In genomic region chr4:59161249-59161648, GRCh38 we compare ENCODE assay signal across 1 cellular context.
TF ChIP-seq lines count a peak whose summit lies in the region.

No MANE protein-coding gene starts in this region.

TF ChIP-seq in GM23338, 12 proteins besides CTCF, POLR2A, EP300 and RAD21:
- TF ChIP-seq ZNF462 (CRISPR knock-in tag; IDR thresholded peaks at IDR 0.05) (no peak), ZNF331 (CRISPR knock-in tag; IDR thresholded peaks at IDR 0.05; ENCODE audit: low read depth) (no peak), POLR2AphosphoS5 (IDR thresholded peaks at IDR 0.05; ENCODE audit: low read depth) (no peak), EZH2phosphoT487 (IDR thresholded peaks at IDR 0.05; ENCODE audit: unreplicated experiment) (no peak), EZH2 (IDR thresholded peaks at IDR 0.05; ENCODE audit: low read depth, unreplicated experiment) (no peak), CREB1 (CRISPR knock-in tag; IDR thresholded peaks at IDR 0.05; ENCODE audit: low read depth) (no peak), ZNF114 (CRISPR knock-in tag; IDR thresholded peaks at IDR 0.05) (no peak), JUNB (IDR thresholded peaks at IDR 0.05; ENCODE audit: unreplicated experiment) (no peak)
- TF ChIP-seq, protein P1, sequence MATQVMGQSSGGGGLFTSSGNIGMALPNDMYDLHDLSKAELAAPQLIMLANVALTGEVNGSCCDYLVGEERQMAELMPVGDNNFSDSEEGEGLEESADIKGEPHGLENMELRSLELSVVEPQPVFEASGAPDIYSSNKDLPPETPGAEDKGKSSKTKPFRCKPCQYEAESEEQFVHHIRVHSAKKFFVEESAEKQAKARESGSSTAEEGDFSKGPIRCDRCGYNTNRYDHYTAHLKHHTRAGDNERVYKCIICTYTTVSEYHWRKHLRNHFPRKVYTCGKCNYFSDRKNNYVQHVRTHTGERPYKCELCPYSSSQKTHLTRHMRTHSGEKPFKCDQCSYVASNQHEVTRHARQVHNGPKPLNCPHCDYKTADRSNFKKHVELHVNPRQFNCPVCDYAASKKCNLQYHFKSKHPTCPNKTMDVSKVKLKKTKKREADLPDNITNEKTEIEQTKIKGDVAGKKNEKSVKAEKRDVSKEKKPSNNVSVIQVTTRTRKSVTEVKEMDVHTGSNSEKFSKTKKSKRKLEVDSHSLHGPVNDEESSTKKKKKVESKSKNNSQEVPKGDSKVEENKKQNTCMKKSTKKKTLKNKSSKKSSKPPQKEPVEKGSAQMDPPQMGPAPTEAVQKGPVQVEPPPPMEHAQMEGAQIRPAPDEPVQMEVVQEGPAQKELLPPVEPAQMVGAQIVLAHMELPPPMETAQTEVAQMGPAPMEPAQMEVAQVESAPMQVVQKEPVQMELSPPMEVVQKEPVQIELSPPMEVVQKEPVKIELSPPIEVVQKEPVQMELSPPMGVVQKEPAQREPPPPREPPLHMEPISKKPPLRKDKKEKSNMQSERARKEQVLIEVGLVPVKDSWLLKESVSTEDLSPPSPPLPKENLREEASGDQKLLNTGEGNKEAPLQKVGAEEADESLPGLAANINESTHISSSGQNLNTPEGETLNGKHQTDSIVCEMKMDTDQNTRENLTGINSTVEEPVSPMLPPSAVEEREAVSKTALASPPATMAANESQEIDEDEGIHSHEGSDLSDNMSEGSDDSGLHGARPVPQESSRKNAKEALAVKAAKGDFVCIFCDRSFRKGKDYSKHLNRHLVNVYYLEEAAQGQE (IDR thresholded peaks at IDR 0.05; ENCODE audit: unreplicated experiment): no peak
- TF ChIP-seq, protein P2, sequence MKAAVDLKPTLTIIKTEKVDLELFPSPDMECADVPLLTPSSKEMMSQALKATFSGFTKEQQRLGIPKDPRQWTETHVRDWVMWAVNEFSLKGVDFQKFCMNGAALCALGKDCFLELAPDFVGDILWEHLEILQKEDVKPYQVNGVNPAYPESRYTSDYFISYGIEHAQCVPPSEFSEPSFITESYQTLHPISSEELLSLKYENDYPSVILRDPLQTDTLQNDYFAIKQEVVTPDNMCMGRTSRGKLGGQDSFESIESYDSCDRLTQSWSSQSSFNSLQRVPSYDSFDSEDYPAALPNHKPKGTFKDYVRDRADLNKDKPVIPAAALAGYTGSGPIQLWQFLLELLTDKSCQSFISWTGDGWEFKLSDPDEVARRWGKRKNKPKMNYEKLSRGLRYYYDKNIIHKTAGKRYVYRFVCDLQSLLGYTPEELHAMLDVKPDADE (IDR thresholded peaks at IDR 0.05): no peak
TF ChIP-seq in GM23338: peak in this region for 0.
